8 cellular contexts compared by ENCODE assay signal in the genomic region with DNA sequence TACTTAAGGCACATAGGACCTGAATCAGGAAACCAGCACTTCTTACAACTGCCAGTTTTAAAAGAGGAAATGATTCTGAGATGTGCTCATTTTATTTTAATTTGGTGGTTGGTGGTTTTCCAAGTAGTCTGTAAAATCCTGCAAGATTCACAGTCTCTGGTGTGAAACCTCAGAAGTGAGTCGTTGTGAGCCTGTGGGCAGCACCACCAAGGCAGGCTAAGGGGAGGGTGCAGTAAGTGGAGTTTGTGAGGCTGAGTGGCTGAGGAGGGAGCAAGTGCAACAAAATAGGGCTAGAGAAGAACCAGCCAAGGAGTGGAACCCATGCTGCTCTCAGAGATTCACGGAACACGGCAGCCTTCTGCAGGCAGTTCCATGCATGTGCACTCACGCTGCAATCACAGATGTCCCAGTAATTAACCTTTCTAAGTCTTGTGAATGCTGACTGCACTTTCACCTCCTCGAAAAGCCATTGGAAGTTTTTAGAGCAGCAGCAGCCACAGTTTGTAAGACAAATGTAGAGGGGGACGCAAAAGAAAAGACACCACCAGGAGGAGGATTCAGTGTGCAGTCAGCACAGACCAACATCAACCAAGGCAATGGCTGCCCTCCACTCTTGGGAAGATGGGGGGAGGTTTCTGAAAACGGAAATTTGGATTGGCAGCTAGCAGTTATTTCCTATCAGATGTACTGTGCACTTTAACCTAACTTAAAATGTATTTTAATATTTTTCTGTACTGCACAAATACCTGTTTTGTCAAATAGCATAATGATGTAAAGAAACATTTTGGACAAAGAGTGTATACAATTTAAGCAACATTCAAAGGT. TPM values are rescaled to one million over a fixed set of nuclear protein-coding genes. Genes with fewer than 3 reads are reported as not detected.
DNase-seq lines count a peak whose midpoint lies in the region; ATAC-seq and TF ChIP-seq lines count a peak whose summit lies in the region.

No MANE protein-coding gene starts in this region.

- no peaks in the 10 kb centered on the region for H3K27me3 ChIP-seq in left ventricle myocardium inferior (ENCODE audit: low read depth)

- H3K27ac Mint-ChIP-seq in activated CD8-positive, alpha-beta T cell treated with anti-CD3 and anti-CD28 coated beads, Interleukin-2, amount 10 ng/mL, durations not matched to agents 7 days and 5 days: peak overlapping the region; percentile 88

- no peaks in the 10 kb centered on the region for H3K9me3 ChIP-seq in left ventricle myocardium inferior (replicated peaks)

- no peak overlapping the region for H3K27ac ChIP-seq in left ventricle myocardium inferior (replicated peaks)

- intact Hi-C loops in left ventricle myocardium inferior (cut with micrococcal nuclease): no loop called here

- peak overlapping the region; percentile 22 for H3K4me3 ChIP-seq in Jurkat, Clone E6-1 (ENCODE audit: low read length)
- H3K4me3 ChIP-seq in left ventricle myocardium inferior: no peak overlapping the region

- POLR2A ChIA-PET in activated CD8-positive, alpha-beta T cell treated with anti-CD3 and anti-CD28 coated beads, Interleukin-2, amount 10 ng/mL, durations not matched to agents 7 days and 5 days (lab: Charles Lee): interaction anchor here (0.8 kb wide), 1 partner anchor 26 kb away, joined by 3 read pairs; no protein-coding TSS in a partner anchor

- CTCF ChIA-PET in activated CD8-positive, alpha-beta T cell treated with anti-CD3 and anti-CD28 coated beads, Interleukin-2, amount 10 ng/mL, durations not matched to agents 7 days and 5 days (lab: Charles Lee): interaction anchor here (0.7 to 2.2 kb wide), 8 partner anchors 12 to 221 kb away, joined by 3 to 12 read pairs (median 3); no protein-coding TSS in a partner anchor

- peaks cover 52% of the 10 kb centered on the region for H3K4me1 Mint-ChIP-seq in activated CD8-positive, alpha-beta T cell treated with anti-CD3 and anti-CD28 coated beads, Interleukin-2, amount 10 ng/mL, durations not matched to agents 7 days and 5 days (ENCODE audit: low read depth)

- peak; percentile 12 for TF ChIP-seq CTCF in left ventricle myocardium inferior (IDR thresholded peaks at IDR 0.05; ENCODE audit: borderline replicate concordance)

- no peaks in the 10 kb centered on the region for H3K9me3 Mint-ChIP-seq in activated CD8-positive, alpha-beta T cell treated with anti-CD3 and anti-CD28 coated beads, Interleukin-2, amount 10 ng/mL, durations not matched to agents 7 days and 5 days (ENCODE audit: insufficient read depth)

- peak; percentile 92 for ATAC-seq in GM21423 (IDR thresholded peaks at IDR 0.05; ENCODE audit: unreplicated experiment)
- ATAC-seq in activated CD8-positive, alpha-beta T cell treated with anti-CD3 and anti-CD28 coated beads, Interleukin-2, amount 10 ng/mL, durations not matched to agents 7 days and 5 days: peak; percentile 98

- H3K4me1 ChIP-seq in left ventricle myocardium inferior: peaks cover 15% of the 10 kb centered on the region

- peaks cover 2% of the 10 kb centered on the region for H3K27me3 Mint-ChIP-seq in activated CD8-positive, alpha-beta T cell treated with anti-CD3 and anti-CD28 coated beads, Interleukin-2, amount 10 ng/mL, durations not matched to agents 7 days and 5 days (ENCODE audit: low read depth)

- H3K36me3 Mint-ChIP-seq in activated CD8-positive, alpha-beta T cell treated with anti-CD3 and anti-CD28 coated beads, Interleukin-2, amount 10 ng/mL, durations not matched to agents 7 days and 5 days (ENCODE audit: low read depth): peaks cover 47% of the 10 kb centered on the region

- DNase-seq in EH (ENCODE audit: low read depth) (peak; percentile 75), left ventricle myocardium inferior (no peak), D341Med (ENCODE audit: low spot score) (no peak), NCI-H1417 (lab: John Stamatoyannopoulos, UW) (no peak)
- DNase-seq in Jurkat, Clone E6-1 (ENCODE audit: low read depth, low spot score): peak; percentile 96
- peak; percentile 86 for DNase-seq in activated CD8-positive, alpha-beta T cell treated with anti-CD3 and anti-CD28 coated beads, Interleukin-2, amount 10 ng/mL, durations not matched to agents 7 days and 5 days
- peak; percentile 42 for DNase-seq in stimulated activated naive CD4-positive, alpha-beta T cell treated with Interleukin-2 at 50 U/mL for 16 hours (lab: John Stamatoyannopoulos, UW)

- H3K4me3 Mint-ChIP-seq in activated CD8-positive, alpha-beta T cell treated with anti-CD3 and anti-CD28 coated beads, Interleukin-2, amount 10 ng/mL, durations not matched to agents 7 days and 5 days: peak overlapping the region; percentile 39

- peaks cover 35% of the 10 kb centered on the region for H3K36me3 ChIP-seq in left ventricle myocardium inferior

RNA-seq across cellular contexts. Expression of a gene that starts 44.9 kb away (rescaled TPM):
- 289 TPM for polyA plus RNA-seq in Jurkat, Clone E6-1 (2012; ENCODE audit: insufficient read depth, insufficient read length)
- total RNA-seq in activated CD8-positive, alpha-beta T cell treated with anti-CD3 and anti-CD28 coated beads, Interleukin-2, amount 10 ng/mL, durations not matched to agents 7 days and 5 days: 100 to 1,000 TPM in 1 of 2 experiments, 10 to 100 TPM in 1; 99.9 to 111 TPM
- 98.5 TPM for total RNA-seq in left ventricle myocardium inferior

Comparison
In these comparisons a context has a peak if more than half of its experiments do, and no peak if none do; other contexts are left out.
1. DNase-seq: peak in EH (single experiment), Jurkat, Clone E6-1 (single experiment), activated CD8-positive, alpha-beta T cell treated with anti-CD3 and anti-CD28 coated beads, Interleukin-2, amount 10 ng/mL, durations not matched to agents 7 days and 5 days (single experiment) and stimulated activated naive CD4-positive, alpha-beta T cell treated with Interleukin-2 at 50 U/mL for 16 hours (single experiment); none in left ventricle myocardium inferior (single experiment), D341Med (single experiment) and NCI-H1417 (0 of 3).